ENCODE assay signal across 24 cellular contexts in genomic region chr4:149234798-149235197, GRCh38.
DNase-seq lines count a peak whose midpoint lies in the region; ATAC-seq, FAIRE-seq and TF ChIP-seq lines count a peak whose summit lies in the region.
"Had no signal": no experiment of that assay in that cellular context is flagged by ENCODE, and none has a peak within 500 bp of the region (broad histone marks: within the 10 kb centered on the region; RNA-seq: fewer than 3 reads in every experiment).

No MANE protein-coding gene starts in this region.

- H3K36me3 ChIP-seq in keratinocyte (ENCODE audit: control insufficient read depth in 2 of 2, extremely low read depth in 1 of 2, insufficient read depth in 2 of 2, low read length in 2 of 2) = no peaks in the 10 kb centered on the region
- no peaks in the 10 kb centered on the region for H3K36me3 ChIP-seq in mucosa of descending colon (ENCODE audit: low read depth)
- no peaks in the 10 kb centered on the region for H3K36me3 ChIP-seq in small intestine (ENCODE audit: control insufficient read depth in 2 of 2, insufficient read depth in 2 of 2, low read length in 2 of 2)
- H3K36me3 ChIP-seq in BE2C = no peaks in the 10 kb centered on the region
- H3K36me3 ChIP-seq: BLaER1 had no signal

- WGBS in small intestine, 3 donors = 91 to 100% (median 91%) methylated on average over 1 of the region's 1 CpG
- WGBS in lower leg skin, 2 donors = 74 to 77% methylated on average over 1 of the region's 1 CpG

- H3K4me3 ChIP-seq in keratinocyte (ENCODE audit: control insufficient read depth in 2 of 3, extremely low read depth in 1 of 3, insufficient read depth in 2 of 3, low read depth in 1 of 3, low read length in 3 of 3) (no peak overlapping the region), mucosa of descending colon (no peak overlapping the region), small intestine (ENCODE audit: low read depth in 1 of 2, low read length in 2 of 2) (no peak overlapping the region), lower leg skin (ENCODE audit: low read depth, poor library complexity, severe bottlenecking) (no peak overlapping the region), BE2C (ENCODE audit: low read depth, low read length) (no peak overlapping the region)
- H3K4me3 ChIP-seq: A549, BLaER1, GM12878 had no signal

- intact Hi-C loops in mucosa of descending colon (cut with DNase I, micrococcal nuclease) = no loop called here
- intact Hi-C loops in lower leg skin (cut with DNase I; ENCODE audit: low total_unique reads) = no loop called here

- no peak overlapping the region for H3K9ac ChIP-seq in keratinocyte (ENCODE audit: control insufficient read depth, extremely low read depth, insufficient read depth, low read length)
- H3K9ac ChIP-seq: BLaER1 had no signal

- H3K9me1 ChIP-seq in keratinocyte (ENCODE audit: control insufficient read depth, extremely low read depth, insufficient read depth, low read length) = no peaks in the 10 kb centered on the region

- no peaks in the 10 kb centered on the region for H3K27me3 ChIP-seq in keratinocyte (ENCODE audit: control insufficient read depth, extremely low read depth, insufficient read depth, low read length)
- H3K27me3 ChIP-seq in small intestine (ENCODE audit: control insufficient read depth in 2 of 2, insufficient read depth in 2 of 2, low read length in 2 of 2) = no peaks in the 10 kb centered on the region
- no peaks in the 10 kb centered on the region for H3K27me3 ChIP-seq in BE2C
- H3K27me3 ChIP-seq: BLaER1 had no signal

- no peaks in the 10 kb centered on the region for H4K20me1 ChIP-seq in keratinocyte (ENCODE audit: control insufficient read depth, extremely low read depth, insufficient read depth, low read length)
- H4K20me1 ChIP-seq: BLaER1 had no signal

- H3K9me3 ChIP-seq in keratinocyte (ENCODE audit: control insufficient read depth, low read depth, low read length) (no peaks in the 10 kb centered on the region), mucosa of descending colon (no peaks in the 10 kb centered on the region), small intestine (ENCODE audit: control insufficient read depth, low read depth) (no peaks in the 10 kb centered on the region), BE2C (no peaks in the 10 kb centered on the region)
- H3K9me3 ChIP-seq: A549, BLaER1 had no signal

- TF ChIP-seq POLR2A in lower leg skin (IDR thresholded peaks at IDR 0.05) = no peak

- dilution Hi-C loops in keratinocyte (cut with MboI; ENCODE audit: extremely low pct_ligation_motif_present, low sequenced_read_pairs) = no loop called here

- ATAC-seq in mucosa of descending colon = peak; percentile 52
- ATAC-seq: A549, GM12878 had no signal

- FAIRE-seq in keratinocyte (lab: Jason Lieb, UNC) (peak; percentile 66), small intestine (lab: Jason Lieb, UNC) (no peak)
- FAIRE-seq: A549, GM12878, GM12892, GM18507 had no signal

- no peaks in the 10 kb centered on the region for H3K79me2 ChIP-seq in keratinocyte (ENCODE audit: control insufficient read depth, insufficient read depth, low read length)

- H3K4me1 ChIP-seq in keratinocyte (ENCODE audit: control insufficient read depth, extremely low read depth, insufficient read depth, low read length) (peaks cover 9% of the 10 kb centered on the region), mucosa of descending colon (ENCODE audit: low read depth) (no peaks in the 10 kb centered on the region), small intestine (ENCODE audit: control insufficient read depth in 2 of 2, insufficient read depth in 1 of 2, low read depth in 1 of 2, low read length in 1 of 2) (no peaks in the 10 kb centered on the region), BE2C (no peaks in the 10 kb centered on the region)
- H3K4me1 ChIP-seq: A549, BLaER1 had no signal

- no peak overlapping the region for H3K4me2 ChIP-seq in keratinocyte (ENCODE audit: control insufficient read depth, extremely low read depth, insufficient read depth, low read depth, low read length)
- H3K4me2 ChIP-seq: A549, BLaER1 had no signal

- H3K27ac ChIP-seq in keratinocyte (ENCODE audit: control insufficient read depth, insufficient read depth, low read length) (no peak overlapping the region), small intestine (ENCODE audit: low read depth in 1 of 2, low read length in 1 of 2) (no peak overlapping the region)
- H3K27ac ChIP-seq: 22Rv1, A549, BLaER1 had no signal

- TF ChIP-seq CTCF in keratinocyte (optimal IDR thresholded peaks at IDR 0.05 in 1 of 3, IDR thresholded peaks at IDR 0.05 in 1 of 3, conservative IDR thresholded peaks at IDR 0.05 in 1 of 3; ENCODE audit: extremely low read depth in 1 of 3, insufficient read depth in 2 of 3, low read length in 3 of 3) (no peak), mucosa of descending colon (IDR thresholded peaks at IDR 0.05) (no peak), lower leg skin (IDR thresholded peaks at IDR 0.05) (no peak), BE2C (IDR thresholded peaks at IDR 0.05; ENCODE audit: low read depth, low read length) (no peak)

- no peak for DNase-seq in keratinocyte (ENCODE audit: low read depth, low spot score)
- DNase-seq in mucosa of descending colon = peak in 1 of 3 donors; percentile 20
- peak; percentile 7 for DNase-seq in small intestine
- DNase-seq in lower leg skin (ENCODE audit: low spot score in 2 of 2) = no peak
- DNase-seq in BE2C = no peak
- DNase-seq: AML-193; C1 segment of cervical spinal cord; CD4-positive, alpha-beta memory T cell; CD4-positive, CD25-positive, alpha-beta regulatory T cell; CD8-positive, alpha-beta memory T cell; COR-L47; DMS 273 treated with DMSO at 0.1 percent for 48 hours; DMS153; DMS53; DMS79; DND-41; EL; GDM1 had no signal

- H2AFZ ChIP-seq in keratinocyte (ENCODE audit: control insufficient read depth, low read length) = no peak overlapping the region
